13 cellular contexts compared by ENCODE assay signal in genomic region chr6:117920493-117920845, GRCh38. TPM values are rescaled to one million over a fixed set of nuclear protein-coding genes. Genes with fewer than 3 reads are reported as not detected.
DNase-seq lines count a peak whose midpoint lies in the region; ATAC-seq, FAIRE-seq and TF ChIP-seq lines count a peak whose summit lies in the region.
"Had no signal": no experiment of that assay in that cellular context is flagged by ENCODE, and none has a peak within 500 bp of the region (broad histone marks: within the 10 kb centered on the region; RNA-seq: fewer than 3 reads in every experiment).

No MANE protein-coding gene starts in this region.

- peaks cover 0 to 32% (median 17%) of the 10 kb centered on the region in 9 donors for H3K27me3 ChIP-seq in heart left ventricle
- H3K27me3 ChIP-seq in right atrium auricular region, result no peaks in the 10 kb centered on the region
- peaks cover 11% of the 10 kb centered on the region for H3K27me3 ChIP-seq in adipocyte (replicated peaks; ENCODE audit: control insufficient read depth, insufficient read depth, low read length)
- no peaks in the 10 kb centered on the region for H3K27me3 ChIP-seq in mesendoderm (ENCODE audit: insufficient read depth, low read length, poor library complexity)

- DNase-seq in heart left ventricle (no peak), right atrium auricular region (ENCODE audit: low spot score) (no peak), adipocyte (ENCODE audit: low read depth) (no peak), mesendoderm (peak; percentile 33), urothelium cell line (ENCODE audit: low spot score) (peak; percentile 5), G401 (ENCODE audit: low spot score) (no peak), HTR-8/SVneo (ENCODE audit: insufficient read length, low spot score) (no peak), DMS153 (lab: John Stamatoyannopoulos, UW) (no peak)
- DNase-seq: AML-193, PC-3 had no signal

- H4K5ac ChIP-seq in mesendoderm (ENCODE audit: low read length), result no peak overlapping the region

- no peak for TF ChIP-seq CTCF in heart left ventricle (IDR thresholded peaks at IDR 0.05)
- TF ChIP-seq CTCF in right atrium auricular region (IDR thresholded peaks at IDR 0.05), result no peak

- no peak overlapping the region for H3K9ac ChIP-seq in adipocyte (ENCODE audit: low read length)
- peak overlapping the region; percentile 49 for H3K9ac ChIP-seq in mesendoderm (ENCODE audit: low read length)

- H3K23ac ChIP-seq in mesendoderm (ENCODE audit: low read length), result no peak overlapping the region

- no peak overlapping the region for H2BK120ac ChIP-seq in mesendoderm (ENCODE audit: low read depth, low read length)

- no peaks in the 10 kb centered on the region for H3K79me2 ChIP-seq in mesendoderm (ENCODE audit: control insufficient read depth, insufficient read depth, low read length)

- WGBS in heart left ventricle, 4 donors, result 5 to 9% (median 7%) methylated on average over 2 of the region's 2 CpGs
- no CpG with 5 or more reads among the region's 2 CpGs for WGBS in mesendoderm (ENCODE audit: extremely low coverage, insufficient coverage, low lambda C conversion rate)

- H3K9me3 ChIP-seq in heart left ventricle (no peaks in the 10 kb centered on the region), right atrium auricular region (no peaks in the 10 kb centered on the region), adipocyte (ENCODE audit: control insufficient read depth, low read length) (no peaks in the 10 kb centered on the region)

- intact Hi-C loops in heart left ventricle (cut with DNase I), result no loop called here

- no peak for ATAC-seq in heart left ventricle
- ATAC-seq: activated naive CD4-positive, alpha-beta T cell treated with anti-CD3 and anti-CD28 coated beads, Interleukin-2, amount 50 U/mL, for 72 hours; PC-3 had no signal

- H2BK15ac ChIP-seq in mesendoderm (replicated peaks; ENCODE audit: low read depth), result no peak overlapping the region

- H3K36me3 ChIP-seq in heart left ventricle (no peaks in the 10 kb centered on the region), right atrium auricular region (no peaks in the 10 kb centered on the region), adipocyte (ENCODE audit: control insufficient read depth, insufficient read depth, low read length, severe bottlenecking) (no peaks in the 10 kb centered on the region), mesendoderm (ENCODE audit: control insufficient read depth, insufficient read depth, low read length) (no peaks in the 10 kb centered on the region)

- H3K18ac ChIP-seq in mesendoderm (ENCODE audit: low read length), result no peak overlapping the region

- H2BK5ac ChIP-seq in mesendoderm (ENCODE audit: low read length), result no peak overlapping the region

- H3K79me1 ChIP-seq in mesendoderm (ENCODE audit: low read length), result no peaks in the 10 kb centered on the region

- no peak overlapping the region for H3K4ac ChIP-seq in mesendoderm (ENCODE audit: low read depth, low read length)

- in situ Hi-C loops in G401 (cut with HindIII; ENCODE audit: low sequenced_read_pairs), result no loop called here

- peak overlapping the region; percentile 88 for H3K4me2 ChIP-seq in mesendoderm (ENCODE audit: low read length)

- H3K27ac ChIP-seq in heart left ventricle, result no peak overlapping the region
- H3K27ac ChIP-seq in right atrium auricular region, result no peak overlapping the region
- no peak overlapping the region for H3K27ac ChIP-seq in mesendoderm (ENCODE audit: low read depth, low read length)

- H3K4me3 ChIP-seq in heart left ventricle, result peak overlapping the region in 10 of 12 donors; percentile 9 to 52 (median 35)
- H3K4me3 ChIP-seq in right atrium auricular region, result peak overlapping the region in 1 of 2 donors; percentile 45
- peak overlapping the region; percentile 68 for H3K4me3 ChIP-seq in adipocyte (ENCODE audit: low read length)
- peak overlapping the region; percentile 5 for H3K4me3 ChIP-seq in mesendoderm (ENCODE audit: low read length)

- H3K56ac ChIP-seq in mesendoderm (ENCODE audit: low read length), result peak overlapping the region; percentile 70

- no peak for TF ChIP-seq POLR2A in heart left ventricle (IDR thresholded peaks at IDR 0.05)

- H3K4me1 ChIP-seq in heart left ventricle, result peaks cover 0 to 11% (median 3%) of the 10 kb centered on the region in 12 donors
- H3K4me1 ChIP-seq in right atrium auricular region, result peaks cover 0 to 10% of the 10 kb centered on the region in 2 donors
- peaks cover 9% of the 10 kb centered on the region for H3K4me1 ChIP-seq in adipocyte (ENCODE audit: control insufficient read depth, insufficient read depth, low read length)
- no peaks in the 10 kb centered on the region for H3K4me1 ChIP-seq in mesendoderm (ENCODE audit: control insufficient read depth, low read depth, low read length)

- no peak for FAIRE-seq in urothelium cell line (lab: Jason Lieb, UNC)
- FAIRE-seq in HTR-8/SVneo (lab: Jason Lieb, UNC), result no peak

- no peak overlapping the region for H2AK5ac ChIP-seq in mesendoderm (ENCODE audit: low read length)

- no peak overlapping the region for H4K8ac ChIP-seq in mesendoderm (ENCODE audit: low read depth, low read length)

RNA-seq across cellular contexts. Expression of gene SLC35F1, which starts 13.4 kb away (rescaled TPM):
- 10 to 100 TPM in 3 of 9 donors, 1 to 10 TPM in 6; 2.5 to 11.6 (median 5.0) TPM for total RNA-seq in heart left ventricle
- 1 to 10 TPM; 1.1 to 5.0 TPM for polyA plus RNA-seq in heart left ventricle
- 1 to 10 TPM; 1.1 to 1.3 TPM for total RNA-seq in right atrium auricular region
- polyA plus RNA-seq in mesendoderm (2013, experiment 1 of 2), result 5.3 TPM
- 5.1 TPM for polyA plus RNA-seq in mesendoderm (2013, experiment 2 of 2)
- not detected in 2 replicates for total RNA-seq in G401 (2014; rRNA removed; shearing (Covaris generic))
- total RNA-seq: activated naive CD4-positive, alpha-beta T cell treated with anti-CD3 and anti-CD28 coated beads, Interleukin-2, amount 50 U/mL, for 72 hours; glomerular endothelial cell; PC-3; T-helper 2 cell treated with Interferon-gamma antibody and Interleukin-4, amounts not matched to agents 100 ng/mL and 5 ng/mL, for 36 hours had no signal

Comparison
In these comparisons a context has a peak if more than half of its experiments do, and no peak if none do; other contexts are left out.
1. DNase-seq: peak in mesendoderm (single experiment) and urothelium cell line (single experiment); none in heart left ventricle (0 of 5), right atrium auricular region (single experiment), adipocyte (single experiment), G401 (single experiment), HTR-8/SVneo (single experiment) and DMS153 (single experiment).